ENCODE assay signal across 1 cellular context in genomic region chr20:20363449-20364015, GRCh38.
TF ChIP-seq lines count a peak whose summit lies in the region.

No MANE protein-coding gene starts in this region.

TF ChIP-seq in WTC11, 78 proteins besides CTCF, POLR2A, EP300 and RAD21 (continued from another document):
- TF ChIP-seq SMAD3 (CRISPR knock-in tag; IDR thresholded peaks at IDR 0.05; ENCODE audit: borderline replicate concordance) (no peak), MYBL2 (CRISPR knock-in tag; IDR thresholded peaks at IDR 0.05) (no peak), ESRRA (CRISPR knock-in tag; IDR thresholded peaks at IDR 0.05; ENCODE audit: borderline replicate concordance) (no peak), ZNF512 (CRISPR knock-in tag; IDR thresholded peaks at IDR 0.05; ENCODE audit: borderline replicate concordance) (peak; percentile 74; the same call in 1 of the 2 replicates), FOXK1 (CRISPR knock-in tag; IDR thresholded peaks at IDR 0.05) (peak; percentile 42; the same call in 1 of the 2 replicates), NFATC4 (CRISPR knock-in tag; IDR thresholded peaks at IDR 0.05) (no peak), SP1 (CRISPR knock-in tag; conservative IDR thresholded peaks at IDR 0.05) (0 out of 2 replicates have a peak, but pooled peaks have one; percentile 43), ZNF138 (CRISPR knock-in tag; conservative IDR thresholded peaks at IDR 0.05) (no peak)
- TF ChIP-seq, protein P1, sequence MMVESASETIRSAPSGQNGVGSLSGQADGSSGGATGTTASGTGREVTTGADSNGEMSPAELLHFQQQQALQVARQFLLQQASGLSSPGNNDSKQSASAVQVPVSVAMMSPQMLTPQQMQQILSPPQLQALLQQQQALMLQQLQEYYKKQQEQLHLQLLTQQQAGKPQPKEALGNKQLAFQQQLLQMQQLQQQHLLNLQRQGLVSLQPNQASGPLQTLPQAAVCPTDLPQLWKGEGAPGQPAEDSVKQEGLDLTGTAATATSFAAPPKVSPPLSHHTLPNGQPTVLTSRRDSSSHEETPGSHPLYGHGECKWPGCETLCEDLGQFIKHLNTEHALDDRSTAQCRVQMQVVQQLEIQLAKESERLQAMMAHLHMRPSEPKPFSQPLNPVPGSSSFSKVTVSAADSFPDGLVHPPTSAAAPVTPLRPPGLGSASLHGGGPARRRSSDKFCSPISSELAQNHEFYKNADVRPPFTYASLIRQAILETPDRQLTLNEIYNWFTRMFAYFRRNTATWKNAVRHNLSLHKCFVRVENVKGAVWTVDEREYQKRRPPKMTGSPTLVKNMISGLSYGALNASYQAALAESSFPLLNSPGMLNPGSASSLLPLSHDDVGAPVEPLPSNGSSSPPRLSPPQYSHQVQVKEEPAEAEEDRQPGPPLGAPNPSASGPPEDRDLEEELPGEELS (CRISPR knock-in tag; IDR thresholded peaks at IDR 0.05): 0 out of 2 replicates have a peak, but pooled peaks have one; percentile 37
